8 cellular contexts compared by ENCODE assay signal in the genomic region with DNA sequence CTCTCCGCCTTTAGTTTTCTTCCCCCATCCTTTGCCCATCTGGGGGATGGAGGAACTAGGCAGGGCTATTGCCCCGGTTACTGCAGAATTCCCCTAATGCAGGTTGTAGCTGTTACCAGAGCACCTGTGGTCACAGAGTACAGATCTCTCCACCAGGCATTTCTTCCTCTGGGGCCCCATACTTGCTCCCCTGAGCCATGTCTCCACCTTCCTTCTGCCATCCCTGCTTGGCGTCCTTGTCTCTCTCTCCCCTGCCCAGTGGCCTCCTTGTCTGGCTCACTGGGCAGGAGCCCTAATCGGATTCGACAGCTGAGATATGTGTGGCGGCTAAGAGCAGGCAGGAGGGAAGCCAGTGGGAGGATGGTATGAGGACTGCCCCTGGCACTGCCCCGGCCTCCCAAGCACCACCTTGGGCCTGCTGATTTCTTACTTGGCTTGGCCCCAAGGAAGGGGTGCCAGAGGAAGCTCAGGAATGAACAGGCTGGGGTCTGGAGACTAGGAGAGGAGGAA. TPM values are rescaled to one million over a fixed set of nuclear protein-coding genes. Genes with fewer than 3 reads are reported as not detected.
A peak's percentile ranks its signal among the peaks of the same experiment; 100 is the strongest.
DNase-seq lines count a peak whose midpoint lies in the region; ATAC-seq and TF ChIP-seq lines count a peak whose summit lies in the region.

No MANE protein-coding gene starts in this region.

- peaks cover 6 to 24% of the 10 kb centered on the region in 2 donors for H3K4me1 ChIP-seq in uterus

- H3K27me3 Mint-ChIP-seq in natural killer cell (ENCODE audit: low read depth in 2 of 2), result no peaks in the 10 kb centered on the region
- H3K27me3 Mint-ChIP-seq in natural killer cell treated with Interleukin-12 subunit alpha and Interleukin-12 subunit beta and Interleukin-15 and Interleukin-18, amount 100 ng/mL, for 72 hours, result no peaks in the 10 kb centered on the region
- peaks cover 3% of the 10 kb centered on the region for H3K27me3 Mint-ChIP-seq in dendritic cell treated with granulocyte-macrophage colony-stimulating factor and Interleukin-4, amounts not matched to agents 40 ng/mL and 50 ng/mL, for 4 days
- H3K27me3 Mint-ChIP-seq in endothelial cell (ENCODE audit: unreplicated experiment), result peaks cover 11% of the 10 kb centered on the region

- intact Hi-C loops in natural killer cell (cut with micrococcal nuclease) (no loop called here), uterus (cut with DNase I; ENCODE audit: low total_unique reads) (no loop called here)
- intact Hi-C loops in dendritic cell treated with granulocyte-macrophage colony-stimulating factor and Interleukin-4, amounts not matched to agents 40 ng/mL and 50 ng/mL, for 4 days (cut with micrococcal nuclease), result no loop called here

- TF ChIP-seq POLR2A in uterus (IDR thresholded peaks at IDR 0.05), result no peak

- H3K9me3 ChIP-seq in uterus, result no peaks in the 10 kb centered on the region

- no peak overlapping the region for H3K27ac Mint-ChIP-seq in natural killer cell
- no peak overlapping the region for H3K27ac Mint-ChIP-seq in natural killer cell treated with Interleukin-12 subunit alpha and Interleukin-12 subunit beta and Interleukin-15 and Interleukin-18, amount 100 ng/mL, for 72 hours
- H3K27ac Mint-ChIP-seq in dendritic cell treated with granulocyte-macrophage colony-stimulating factor and Interleukin-4, amounts not matched to agents 40 ng/mL and 50 ng/mL, for 4 days, result peak overlapping the region; percentile 71
- no peak overlapping the region for H3K27ac Mint-ChIP-seq in endothelial cell (ENCODE audit: unreplicated experiment)

- ATAC-seq in natural killer cell, result no peak
- no peak for ATAC-seq in natural killer cell treated with Interleukin-12 subunit alpha and Interleukin-12 subunit beta and Interleukin-15 and Interleukin-18, amount 100 ng/mL, for 72 hours

- H3K36me3 Mint-ChIP-seq in natural killer cell (no peaks in the 10 kb centered on the region), endothelial cell (ENCODE audit: low read depth, unreplicated experiment) (no peaks in the 10 kb centered on the region)
- no peaks in the 10 kb centered on the region for H3K36me3 Mint-ChIP-seq in natural killer cell treated with Interleukin-12 subunit alpha and Interleukin-12 subunit beta and Interleukin-15 and Interleukin-18, amount 100 ng/mL, for 72 hours
- no peaks in the 10 kb centered on the region for H3K36me3 Mint-ChIP-seq in dendritic cell treated with granulocyte-macrophage colony-stimulating factor and Interleukin-4, amounts not matched to agents 40 ng/mL and 50 ng/mL, for 4 days (ENCODE audit: low read depth)

- peak overlapping the region; percentile 62 to 72 for H3K27ac ChIP-seq in uterus

- H3K4me3 ChIP-seq in uterus, result no peak overlapping the region

- DNase-seq in natural killer cell, result no peak
- DNase-seq in natural killer cell treated with Interleukin-12 subunit alpha and Interleukin-12 subunit beta and Interleukin-15 and Interleukin-18, amount 100 ng/mL, for 72 hours (ENCODE audit: low spot score), result no peak
- peak; percentile 76 for DNase-seq in myocyte (ENCODE audit: low read depth)
- no peak for DNase-seq in uterus
- DNase-seq in islet precursor cell, result no peak
- no peak for DNase-seq in endothelial cell (ENCODE audit: low spot score)
- no peak for DNase-seq in CD1c-positive myeloid dendritic cell (ENCODE audit: extremely low spot score)

- H3K4me3 Mint-ChIP-seq in natural killer cell (peak overlapping the region; percentile 1), endothelial cell (ENCODE audit: unreplicated experiment) (no peak overlapping the region)
- no peak overlapping the region for H3K4me3 Mint-ChIP-seq in natural killer cell treated with Interleukin-12 subunit alpha and Interleukin-12 subunit beta and Interleukin-15 and Interleukin-18, amount 100 ng/mL, for 72 hours
- H3K4me3 Mint-ChIP-seq in dendritic cell treated with granulocyte-macrophage colony-stimulating factor and Interleukin-4, amounts not matched to agents 40 ng/mL and 50 ng/mL, for 4 days, result no peak overlapping the region

- TF ChIP-seq CTCF in natural killer cell (IDR thresholded peaks at IDR 0.05) (no peak), uterus (IDR thresholded peaks at IDR 0.05) (no peak), endothelial cell (IDR thresholded peaks at IDR 0.05; ENCODE audit: unreplicated experiment) (no peak)

- no peaks in the 10 kb centered on the region for H3K36me3 ChIP-seq in uterus

- H3K27me3 ChIP-seq in uterus, result no peaks in the 10 kb centered on the region

- H3K9me3 Mint-ChIP-seq in natural killer cell (no peaks in the 10 kb centered on the region), endothelial cell (ENCODE audit: unreplicated experiment) (no peaks in the 10 kb centered on the region)
- H3K9me3 Mint-ChIP-seq in natural killer cell treated with Interleukin-12 subunit alpha and Interleukin-12 subunit beta and Interleukin-15 and Interleukin-18, amount 100 ng/mL, for 72 hours, result no peaks in the 10 kb centered on the region
- H3K9me3 Mint-ChIP-seq in dendritic cell treated with granulocyte-macrophage colony-stimulating factor and Interleukin-4, amounts not matched to agents 40 ng/mL and 50 ng/mL, for 4 days, result no peaks in the 10 kb centered on the region

- peaks cover 28 to 58% of the 10 kb centered on the region in 2 donors for H3K4me1 Mint-ChIP-seq in natural killer cell
- H3K4me1 Mint-ChIP-seq in natural killer cell treated with Interleukin-12 subunit alpha and Interleukin-12 subunit beta and Interleukin-15 and Interleukin-18, amount 100 ng/mL, for 72 hours (ENCODE audit: low read depth in 2 of 2), result peaks cover 44 to 60% of the 10 kb centered on the region in 2 donors
- H3K4me1 Mint-ChIP-seq in dendritic cell treated with granulocyte-macrophage colony-stimulating factor and Interleukin-4, amounts not matched to agents 40 ng/mL and 50 ng/mL, for 4 days (ENCODE audit: low read depth), result peaks cover 19% of the 10 kb centered on the region
- H3K4me1 Mint-ChIP-seq in endothelial cell (ENCODE audit: unreplicated experiment), result peaks cover 34% of the 10 kb centered on the region

RNA-seq across cellular contexts. Expression of a gene that starts 2.0 kb away (rescaled TPM):
- total RNA-seq in natural killer cell (10 to 100 TPM; 75.9 to 94.6 (median 79.1) TPM), myocyte (37.2 and 39.2 TPM in 2 replicates), uterus (10 to 100 TPM; 18.9 to 80.5 (median 46.3) TPM), endothelial cell (ENCODE audit: unreplicated experiment) (42.8 TPM)
- 10 to 100 TPM; 26.4 to 37.8 TPM for total RNA-seq in natural killer cell treated with Interleukin-12 subunit alpha and Interleukin-12 subunit beta and Interleukin-15 and Interleukin-18, amount 100 ng/mL, for 72 hours
- 72.7 TPM for polyA plus RNA-seq in myocyte (2012)

RNA-seq across cellular contexts. Expression of a gene that starts 23.3 kb away (rescaled TPM):
- total RNA-seq in natural killer cell (1 to 10 TPM; 3.4 to 4.9 (median 3.8) TPM), myocyte (2.6 and 3.8 TPM in 2 replicates), uterus (10 to 100 TPM in 1 of 4 donors, under 1 TPM in 1, not detected in 2; 0.88 to 11.3 TPM), endothelial cell (ENCODE audit: unreplicated experiment) (18.2 TPM)
- total RNA-seq in natural killer cell treated with Interleukin-12 subunit alpha and Interleukin-12 subunit beta and Interleukin-15 and Interleukin-18, amount 100 ng/mL, for 72 hours, result 100 to 1,000 TPM in 1 of 2 donors, 10 to 100 TPM in 1; 79.2 to 172 TPM
- 2.9 TPM for polyA plus RNA-seq in myocyte (2012)

RNA-seq across cellular contexts. Expression of a gene that starts 53.6 kb away (rescaled TPM):
- not detected for total RNA-seq in natural killer cell
- not detected for total RNA-seq in natural killer cell treated with Interleukin-12 subunit alpha and Interleukin-12 subunit beta and Interleukin-15 and Interleukin-18, amount 100 ng/mL, for 72 hours
- not detected in 2 replicates for total RNA-seq in myocyte
- 0.90 TPM for polyA plus RNA-seq in myocyte (2012)
- total RNA-seq in uterus, result 1 to 10 TPM in 1 of 4 donors, under 1 TPM in 1, not detected in 2; 0.83 to 3.8 TPM
- 1.1 TPM for total RNA-seq in endothelial cell (ENCODE audit: unreplicated experiment)
